Comparison of ENCODE assay signal across 9 cellular contexts in the genomic region with DNA sequence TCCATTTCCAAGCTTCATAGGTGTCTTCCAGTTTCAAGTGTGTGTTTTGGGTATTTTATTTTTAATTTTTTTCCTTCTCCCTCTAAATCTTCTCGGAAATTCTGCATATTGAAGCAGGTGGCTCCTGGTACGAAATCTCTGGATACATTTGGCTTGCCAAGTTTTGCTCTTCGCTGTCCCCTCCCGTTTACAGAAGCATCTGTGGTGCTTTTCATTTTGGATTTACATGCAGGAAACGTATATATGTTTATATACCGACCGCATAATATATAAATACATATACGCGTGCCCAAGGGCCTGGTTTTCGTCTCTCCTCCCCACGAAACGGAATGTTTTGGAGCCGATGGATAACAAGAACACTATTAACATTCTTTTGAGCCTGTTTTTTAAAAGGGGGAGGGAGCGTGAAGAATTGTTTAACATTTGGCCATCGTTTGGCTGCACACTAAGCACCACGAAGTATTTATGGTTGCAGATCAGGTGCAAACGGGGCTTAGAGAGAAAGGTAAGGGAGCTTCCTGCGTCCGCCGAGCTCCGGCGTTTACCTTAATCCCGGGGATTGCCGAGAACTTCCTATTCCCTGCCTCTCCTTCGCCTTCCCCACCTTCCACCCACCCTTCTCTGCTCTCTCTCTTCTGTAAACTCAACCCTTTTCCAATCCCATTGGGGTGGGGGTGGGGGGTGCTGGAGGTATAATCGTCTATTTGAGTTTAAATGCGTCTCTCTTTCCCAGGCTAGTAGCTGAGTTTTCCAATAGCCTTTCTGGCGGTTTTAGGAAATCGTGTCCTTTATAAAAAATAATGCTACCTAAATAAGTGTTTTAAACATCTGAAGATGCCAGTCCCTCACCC. TPM values are rescaled to one million over a fixed set of nuclear protein-coding genes. Genes with fewer than 3 reads are reported as not detected.
DNase-seq lines count a peak whose midpoint lies in the region; ATAC-seq, FAIRE-seq and TF ChIP-seq lines count a peak whose summit lies in the region.
"Had no signal": no experiment of that assay in that cellular context is flagged by ENCODE, and none has a peak within 500 bp of the region (broad histone marks: within the 10 kb centered on the region; RNA-seq: fewer than 3 reads in every experiment).

No MANE protein-coding gene starts in this region.

- no peak overlapping the region for H3K4me2 ChIP-seq in HepG2 (ENCODE audit: low read depth, low read length)
- peak overlapping the region; percentile 85 for H3K4me2 ChIP-seq in PC-3 (ENCODE audit: low read length)
- peak overlapping the region; percentile 93 for H3K4me2 ChIP-seq in endothelial cell of umbilical vein (ENCODE audit: insufficient read depth, low read length)
- H3K4me2 ChIP-seq in neural cell (ENCODE audit: low read length), result peak overlapping the region; percentile 95

- H3F3A ChIP-seq in PC-3 (ENCODE audit: low read length, unreplicated experiment), result no peaks in the 10 kb centered on the region
- peaks cover 10% of the 10 kb centered on the region for H3F3A ChIP-seq in neural cell (ENCODE audit: insufficient read depth, low read length, poor library complexity, severe bottlenecking)

- WGBS in right lobe of liver (ENCODE audit: insufficient coverage, low coverage, low lambda C conversion rate, missing lambda C conversion rate), result 3% methylated on average over 29 of the region's 29 CpGs
- WGBS in HepG2 (ENCODE audit: low lambda C conversion rate), result 36% methylated on average over 29 of the region's 29 CpGs

- H4K20me1 ChIP-seq in HepG2 (ENCODE audit: insufficient read depth, low read length) (no peaks in the 10 kb centered on the region), PC-3 (ENCODE audit: low read length) (0 out of 2 replicates have a peak, but pooled peaks cover 4% of the 10 kb centered on the region), endothelial cell of umbilical vein (replicated peaks; ENCODE audit: control insufficient read depth, extremely low read depth, insufficient read depth, low read length) (no peaks in the 10 kb centered on the region), neural cell (ENCODE audit: insufficient read depth) (no peaks in the 10 kb centered on the region)

- H3K27ac ChIP-seq in right lobe of liver, result no peak overlapping the region
- no peak overlapping the region for H3K27ac ChIP-seq in HepG2 (ENCODE audit: extremely low read length, insufficient read depth, low read length)
- no peak overlapping the region for H3K27ac ChIP-seq in PC-3 (ENCODE audit: low read length)
- H3K27ac ChIP-seq in endothelial cell of umbilical vein (ENCODE audit: insufficient read depth, low read depth, low read length), result peak overlapping the region; percentile 24
- no peak overlapping the region for H3K27ac ChIP-seq in neural cell (ENCODE audit: low read length)

- DNase-seq in right lobe of liver (no peak), HepG2 (ENCODE audit: low spot score) (no peak), PC-3 (no peak), endothelial cell of umbilical vein (ENCODE audit: low read depth, low spot score) (peak; percentile 50), Ammon's horn (ENCODE audit: low spot score) (no peak), GM12891 (ENCODE audit: insufficient read length, low spot score) (no peak)

- BruUV-seq in HepG2 (replicated peaks; lab: Mats Ljungman, UMichigan), result no TSS peak
- no TSS peak for BruUV-seq in PC-3 (replicated peaks; lab: Mats Ljungman, UMichigan)
- BruUV-seq in endothelial cell of umbilical vein (replicated peaks; lab: Mats Ljungman, UMichigan), result TSS peak; percentile 28

- H3K27me3 ChIP-seq in right lobe of liver (no peaks in the 10 kb centered on the region), HepG2 (ENCODE audit: control insufficient read depth in 1 of 2, insufficient read depth in 2 of 2, low read length in 2 of 2) (peaks cover 0 to 21% of the 10 kb centered on the region in 2 experiments; a peak in 2 of 5 replicates), PC-3 (ENCODE audit: low read length) (peaks cover 81% of the 10 kb centered on the region), endothelial cell of umbilical vein (ENCODE audit: control insufficient read depth in 2 of 2, insufficient read depth in 2 of 2, low read length in 2 of 2) (no peaks in the 10 kb centered on the region), neural cell (ENCODE audit: insufficient read depth, low read depth, low read length) (peaks cover 15% of the 10 kb centered on the region)

- POLR2A ChIA-PET in HepG2 (lab: Yijun Ruan, JAX), result no interaction called here
- POLR2A ChIA-PET in PC-3 (lab: Charles Lee; ENCODE audit: unreplicated experiment), result no interaction called here
- POLR2A ChIA-PET in endothelial cell of umbilical vein (lab: Charles Lee), result no interaction called here

- FAIRE-seq in HepG2 (lab: Jason Lieb, UNC) (no peak), endothelial cell of umbilical vein (lab: Jason Lieb, UNC) (no peak), GM12891 (lab: Jason Lieb, UNC) (no peak)
- FAIRE-seq: endometrium had no signal

- ATAC-seq in right lobe of liver (no peak), HepG2 (no peak), PC-3 (no peak), GM18519 (IDR thresholded peaks at IDR 0.05; ENCODE audit: low FRiP score, unreplicated experiment) (no peak)

- H3K79me2 ChIP-seq in HepG2 (ENCODE audit: insufficient read depth, low read length), result no peaks in the 10 kb centered on the region
- no peaks in the 10 kb centered on the region for H3K79me2 ChIP-seq in PC-3 (ENCODE audit: low read length)
- peaks cover 45% of the 10 kb centered on the region for H3K79me2 ChIP-seq in endothelial cell of umbilical vein (ENCODE audit: control insufficient read depth, insufficient read depth, low read length)
- peaks cover 20% of the 10 kb centered on the region for H3K79me2 ChIP-seq in neural cell (replicated peaks; ENCODE audit: insufficient read depth, low read length)

- peak overlapping the region in 2 of 3 donors; percentile 37 to 49 for H3K4me3 ChIP-seq in right lobe of liver
- H3K4me3 ChIP-seq in HepG2 (replicated peaks in 1 of 3; ENCODE audit: insufficient read depth in 1 of 3, low read depth in 2 of 3, low read length in 3 of 3), result no peak overlapping the region
- H3K4me3 ChIP-seq in PC-3 (ENCODE audit: low read length), result peak overlapping the region; percentile 69
- H3K4me3 ChIP-seq in endothelial cell of umbilical vein (replicated peaks in 1 of 3; ENCODE audit: insufficient read depth in 1 of 3, low read depth in 1 of 3, low read length in 3 of 3), result peak overlapping the region; percentile 80 to 100 (median 96)
- peak overlapping the region; percentile 87 for H3K4me3 ChIP-seq in neural cell (ENCODE audit: low read length)

- TF ChIP-seq EP300 in HepG2 (IDR thresholded peaks at IDR 0.05; ENCODE audit: low read depth in 2 of 2, low read length in 2 of 2) (no peak), HepG2 (CRISPR knock-in tag; IDR thresholded peaks at IDR 0.05; ENCODE audit: borderline replicate concordance) (no peak), neural cell (conservative IDR thresholded peaks at IDR 0.05; ENCODE audit: poor library complexity, severe bottlenecking) (no peak)

- H3K9me1 ChIP-seq in endothelial cell of umbilical vein (replicated peaks; ENCODE audit: control insufficient read depth, extremely low read depth, insufficient read depth, low read length), result no peaks in the 10 kb centered on the region

- no peak for TF ChIP-seq POLR2A in right lobe of liver (IDR thresholded peaks at IDR 0.05)
- no peak for TF ChIP-seq POLR2A in HepG2 (IDR thresholded peaks at IDR 0.05; ENCODE audit: insufficient read depth in 1 of 2, low read depth in 2 of 2, low read length in 2 of 2)
- TF ChIP-seq POLR2A in endothelial cell of umbilical vein (IDR thresholded peaks at IDR 0.05; ENCODE audit: low read depth, low read length), result no peak
- TF ChIP-seq POLR2A in GM12891 (IDR thresholded peaks at IDR 0.05; ENCODE audit: low read depth, low read length), result no peak

- H3K4me1 ChIP-seq in right lobe of liver (peaks cover 0 to 31% (median 0%) of the 10 kb centered on the region in 4 donors), HepG2 (ENCODE audit: insufficient read depth, low read length) (no peaks in the 10 kb centered on the region), PC-3 (ENCODE audit: insufficient read depth, low read length) (peaks cover 14% of the 10 kb centered on the region; the same call in 1 of the 2 replicates), endothelial cell of umbilical vein (ENCODE audit: control insufficient read depth, extremely low read depth, insufficient read depth, low read length) (peaks cover 30% of the 10 kb centered on the region)

- H3K9me2 ChIP-seq in PC-3 (replicated peaks; ENCODE audit: low read length) (no peaks in the 10 kb centered on the region), neural cell (ENCODE audit: insufficient read depth, low read length) (no peaks in the 10 kb centered on the region)

- H3K9ac ChIP-seq in HepG2 (ENCODE audit: insufficient read depth, low read depth, low read length) (no peak overlapping the region), PC-3 (ENCODE audit: low read length) (no peak overlapping the region), endothelial cell of umbilical vein (replicated peaks; ENCODE audit: extremely low read depth, insufficient read depth, low read length) (peak overlapping the region; percentile 85), neural cell (ENCODE audit: low read length) (peak overlapping the region; percentile 65)

- TF ChIP-seq CTCF in right lobe of liver (IDR thresholded peaks at IDR 0.05) (no peak), HepG2 (CRISPR knock-in tag; IDR thresholded peaks at IDR 0.05) (no peak), PC-3 (conservative IDR thresholded peaks at IDR 0.05; ENCODE audit: low read depth, low read length) (no peak), endothelial cell of umbilical vein (IDR thresholded peaks at IDR 0.05; ENCODE audit: extremely low read depth in 1 of 2, insufficient read depth in 1 of 2, low read depth in 1 of 2, low read length in 2 of 2) (no peak), neural cell (IDR thresholded peaks at IDR 0.05; ENCODE audit: poor library complexity, severe bottlenecking) (no peak)

- H2AFZ ChIP-seq in HepG2 (ENCODE audit: low read length), result no peak overlapping the region
- peak overlapping the region; percentile 82 for H2AFZ ChIP-seq in PC-3 (ENCODE audit: low read length)
- H2AFZ ChIP-seq in endothelial cell of umbilical vein (ENCODE audit: low read depth, low read length), result peak overlapping the region; percentile 92
- H2AFZ ChIP-seq in neural cell (ENCODE audit: low read depth, low read length), result no peak overlapping the region

- no peaks in the 10 kb centered on the region for H3K9me3 ChIP-seq in right lobe of liver
- no peaks in the 10 kb centered on the region for H3K9me3 ChIP-seq in HepG2 (ENCODE audit: low read length)
- H3K9me3 ChIP-seq in PC-3 (ENCODE audit: low read length), result no peaks in the 10 kb centered on the region
- H3K9me3 ChIP-seq in endothelial cell of umbilical vein (replicated peaks; ENCODE audit: control insufficient read depth, insufficient read depth, low read length), result no peaks in the 10 kb centered on the region
- H3K9me3 ChIP-seq in neural cell (ENCODE audit: low read length), result no peaks in the 10 kb centered on the region

- intact Hi-C loops in right lobe of liver (cut with DNase I) (no loop called here), HepG2 (cut with micrococcal nuclease; ENCODE audit: unreplicated experiment) (no loop called here), PC-3 (cut with micrococcal nuclease) (loop anchor here (10.0 kb wide), 1 partner anchor 562 kb away; no protein-coding TSS in a partner anchor), endothelial cell of umbilical vein (cut with micrococcal nuclease) (loop anchor here (5.0 kb wide), 4 partner anchors 156 to 796 kb away; no protein-coding TSS in a partner anchor)

- dilution Hi-C loops in endothelial cell of umbilical vein (cut with MboI; ENCODE audit: extremely low pct_ligation_motif_present, low sequenced_read_pairs), result no loop called here

- CTCF ChIA-PET in HepG2 (lab: Yijun Ruan, JAX; ENCODE audit: low intra/inter-chr PET ratio, low total read pairs), result no interaction called here
- CTCF ChIA-PET in PC-3 (lab: Charles Lee), result interaction anchor here (0.7 kb wide), 1 partner anchor 408 kb away, joined by 3 read pairs; no protein-coding TSS in a partner anchor
- CTCF ChIA-PET in endothelial cell of umbilical vein (lab: Charles Lee), result interaction anchor here (0.6 to 4.0 kb wide), 5 partner anchors 13 to 157 kb away, joined by 3 to 22 read pairs (median 7); no protein-coding TSS in a partner anchor

- in situ Hi-C loops in HepG2 (cut with HindIII; ENCODE audit: extremely low pct_ligation_motif_present, low pct_unique_long_range_greater_than_20kb), result no loop called here

- TF ChIP-seq RAD21 in HepG2 (CRISPR knock-in tag; IDR thresholded peaks at IDR 0.05), result no peak
- TF ChIP-seq RAD21 in neural cell (conservative IDR thresholded peaks at IDR 0.05), result no peak

- H3K36me3 ChIP-seq in right lobe of liver (no peaks in the 10 kb centered on the region), HepG2 (replicated peaks in 1 of 2; ENCODE audit: control insufficient read depth in 1 of 2, insufficient read depth in 2 of 2, low read length in 2 of 2) (no peaks in the 10 kb centered on the region), PC-3 (ENCODE audit: low read depth, low read length) (no peaks in the 10 kb centered on the region), endothelial cell of umbilical vein (ENCODE audit: control insufficient read depth in 2 of 2, extremely low read depth in 1 of 2, insufficient read depth in 2 of 2, low read length in 2 of 2) (no peaks in the 10 kb centered on the region), neural cell (ENCODE audit: insufficient read depth, low read length) (no peaks in the 10 kb centered on the region)

RNA-seq across cellular contexts. Expression of gene NLGN1, which starts 1.1 kb away (rescaled TPM):
- total RNA-seq in right lobe of liver (under 1 TPM in 2 of 6 experiments, not detected in 4; 0.02 to 0.12 TPM), HepG2 (2016; rRNA removed; fragmentation: Illumina TruSeq; extraction: Trizol) (not detected in 2 replicates), PC-3 (2014; rRNA removed) (0.77 and 0.92 TPM in 2 replicates), endothelial cell of umbilical vein (16.3 and 18.1 TPM in 2 replicates)
- not detected in 2 replicates for total RNA-seq in HepG2 (2016; cell fraction: cytosol; rRNA removed; fragmentation: Illumina TruSeq; extraction: Trizol; ENCODE audit: low read depth)
- not detected in 2 replicates for total RNA-seq in HepG2 (2016; cell fraction: insoluble cytoplasmic fraction; rRNA removed; fragmentation: Illumina TruSeq; extraction: Trizol)
- total RNA-seq in HepG2 (2016; cell fraction: membrane; rRNA removed; fragmentation: Illumina TruSeq; extraction: Trizol), result not detected in 2 replicates
- total RNA-seq in HepG2 (2016; cell fraction: nucleus; rRNA removed; fragmentation: Illumina TruSeq; extraction: Trizol), result not detected in 2 replicates
- polyA plus RNA-seq in HepG2 (2011; rRNA removed) (not detected in 2 replicates), endothelial cell of umbilical vein (7.9 and 8.1 TPM in 2 replicates), neural cell (2.7 and 7.1 TPM in 2 replicates)
- polyA plus RNA-seq in HepG2 (2011; cell fraction: cytosol; rRNA removed), result not detected in 2 replicates
- not detected in 2 replicates for polyA plus RNA-seq in HepG2 (2011; cell fraction: nucleus; rRNA removed)
- not detected in 2 replicates for polyA plus RNA-seq in HepG2 (2012)
- polyA plus RNA-seq in HepG2 (2016; cell fraction: cytosol; fragmentation: Illumina TruSeq; extraction: Trizol; ENCODE audit: low read depth), result not detected in 2 replicates
- polyA plus RNA-seq in HepG2 (2016; cell fraction: insoluble cytoplasmic fraction; fragmentation: Illumina TruSeq; extraction: Trizol; ENCODE audit: low read depth), result not detected in 2 replicates
- polyA plus RNA-seq in HepG2 (2016; cell fraction: membrane; fragmentation: Illumina TruSeq; extraction: Trizol; ENCODE audit: low read depth), result not detected in 2 replicates
- not detected in 2 replicates for polyA plus RNA-seq in HepG2 (2016; cell fraction: nucleus; fragmentation: Illumina TruSeq; extraction: Trizol; ENCODE audit: insufficient read depth, low read depth)
- polyA minus RNA-seq in HepG2 (2011; rRNA and poly(A)+ RNA removed; ENCODE audit: low replicate concordance), result not detected in 2 replicates
- polyA minus RNA-seq in HepG2 (2011; cell fraction: cytosol; rRNA and poly(A)+ RNA removed), result not detected in 2 replicates
- polyA minus RNA-seq in HepG2 (2011; cell fraction: nucleus; rRNA and poly(A)+ RNA removed), result not detected in 2 replicates
- polyA plus RNA-seq in endothelial cell of umbilical vein (2011; cell fraction: cytosol; rRNA removed), result 6.1 and 7.4 TPM in 2 replicates
- polyA plus RNA-seq in endothelial cell of umbilical vein (2011; cell fraction: nucleus; rRNA removed), result 13.4 and 13.9 TPM in 2 replicates
- 12.8 and 22.1 TPM in 2 replicates for polyA plus RNA-seq in endothelial cell of umbilical vein (2012)
- polyA minus RNA-seq in endothelial cell of umbilical vein (45.8 and 48.5 TPM in 2 replicates), neural cell (34.6 and 45.1 TPM in 2 replicates)
- polyA minus RNA-seq in endothelial cell of umbilical vein (2011; cell fraction: cytosol; rRNA and poly(A)+ RNA removed), result not detected
- polyA minus RNA-seq in endothelial cell of umbilical vein (2011; cell fraction: nucleus; rRNA and poly(A)+ RNA removed), result 97.0 and 130 TPM in 2 replicates
- polyA plus RNA-seq in GM12891 (2012; ENCODE audit: low read depth, missing spikeins), result not detected

Comparison
In these comparisons a context has a peak if more than half of its experiments do, and no peak if none do; other contexts are left out.
1. H3K4me3 ChIP-seq: peak in right lobe of liver (2 of 3), PC-3 (single experiment), endothelial cell of umbilical vein (3 of 3) and neural cell (single experiment); none in HepG2 (0 of 3).
2. H2AFZ ChIP-seq: peak in PC-3 (single experiment) and endothelial cell of umbilical vein (single experiment); none in HepG2 (single experiment) and neural cell (single experiment).
3. H3K9ac ChIP-seq: peak in endothelial cell of umbilical vein (single experiment) and neural cell (single experiment); none in HepG2 (single experiment) and PC-3 (single experiment).
4. intact Hi-C loops: an anchor here in PC-3 (10.0 kb wide) and endothelial cell of umbilical vein (5.0 kb wide); none called in right lobe of liver and HepG2.